In genomic region chr11:27896096-27896495, GRCh38 we compare ENCODE assay signal across 30 cellular contexts.
"Had no signal": no experiment of that assay in that cellular context is flagged by ENCODE, and none has a peak within 500 bp of the region (broad histone marks: within the 10 kb centered on the region; RNA-seq: fewer than 3 reads in every experiment).

No MANE protein-coding gene starts in this region.

- H3K36me3 ChIP-seq: colonic mucosa, esophagus squamous epithelium, gastrocnemius medialis, heart right ventricle, left lung, lower lobe of right lung had no signal

- FAIRE-seq: endometrium, islet of Langerhans, keratinocyte had no signal

- H3K4me3 ChIP-seq: colonic mucosa, esophagus squamous epithelium, gastrocnemius medialis, heart right ventricle, left lung, lower lobe of right lung, mucosa of descending colon had no signal

- H3K36me3 Mint-ChIP-seq: memory B cell; mesothelial cell of epicardium; naive B cell; naive thymus-derived CD8-positive, alpha-beta T cell had no signal

- H3K4me1 ChIP-seq: colonic mucosa, esophagus squamous epithelium, gastrocnemius medialis, heart right ventricle, left lung, lower lobe of right lung had no signal

- H3K27me3 ChIP-seq: colonic mucosa, esophagus squamous epithelium, gastrocnemius medialis, heart right ventricle, left lung had no signal

- H3K4me3 Mint-ChIP-seq: dendritic cell treated with granulocyte-macrophage colony-stimulating factor and Interleukin-4, amounts not matched to agents 40 ng/mL and 50 ng/mL, for 4 days; effector memory CD8-positive, alpha-beta T cell; endodermal cell; memory B cell; mesothelial cell of epicardium; naive B cell; naive thymus-derived CD8-positive, alpha-beta T cell had no signal

- ATAC-seq: effector memory CD8-positive, alpha-beta T cell; esophagus mucosa; gastrocnemius medialis; heart right ventricle; left cardiac atrium; left lung; left ventricle myocardium superior; lower lobe of right lung; mucosa of descending colon; naive thymus-derived CD8-positive, alpha-beta T cell had no signal

- DNase-seq: colonic mucosa; cortex of kidney; effector CD8-positive, alpha-beta T cell; effector memory CD8-positive, alpha-beta T cell; endodermal cell; erythroblast; esophagus squamous epithelium; foreskin fibroblast; foreskin melanocyte; gastrocnemius medialis; glutamatergic neuron; head of caudate nucleus; heart right ventricle; hippocampal formation; left cardiac atrium; left lung; left ventricle myocardium superior; lower lobe of right lung; mesendoderm; mucosa of descending colon; naive B cell; naive thymus-derived CD8-positive, alpha-beta T cell had no signal

- H3K9me3 ChIP-seq: colonic mucosa, esophagus squamous epithelium, gastrocnemius medialis, heart right ventricle, lower lobe of right lung, mucosa of descending colon had no signal

- H3K27me3 Mint-ChIP-seq: dendritic cell treated with granulocyte-macrophage colony-stimulating factor and Interleukin-4, amounts not matched to agents 40 ng/mL and 50 ng/mL, for 4 days had no signal

- H3K4me1 Mint-ChIP-seq: memory B cell; mesothelial cell of epicardium; naive B cell; naive thymus-derived CD8-positive, alpha-beta T cell had no signal

- H3K9me3 Mint-ChIP-seq: endodermal cell, mesothelial cell of epicardium had no signal

- H3K27ac Mint-ChIP-seq: dendritic cell treated with granulocyte-macrophage colony-stimulating factor and Interleukin-4, amounts not matched to agents 40 ng/mL and 50 ng/mL, for 4 days; effector memory CD8-positive, alpha-beta T cell; endodermal cell; memory B cell; mesothelial cell of epicardium; naive B cell; naive thymus-derived CD8-positive, alpha-beta T cell had no signal

- H3K27ac ChIP-seq: colonic mucosa, epithelial cell of prostate, esophagus squamous epithelium, gastrocnemius medialis, heart right ventricle, left lung, lower lobe of right lung had no signal
